ENCODE assay signal across 18 cellular contexts in genomic region chr4:15416357-15417327, GRCh38. TPM values are rescaled to one million over a fixed set of nuclear protein-coding genes. Genes with fewer than 3 reads are reported as not detected.
DNase-seq lines count a peak whose midpoint lies in the region; ATAC-seq, FAIRE-seq and TF ChIP-seq lines count a peak whose summit lies in the region.
"Had no signal": no experiment of that assay in that cellular context is flagged by ENCODE, and none has a peak within 500 bp of the region (broad histone marks: within the 10 kb centered on the region; RNA-seq: fewer than 3 reads in every experiment).

No MANE protein-coding gene starts in this region.

- TF ChIP-seq CTCF in H1 (IDR thresholded peaks at IDR 0.05; ENCODE audit: control extremely low read depth in 1 of 3, insufficient read depth in 1 of 3, low read depth in 1 of 3, low read length in 3 of 3) (no peak), glutamatergic neuron (IDR thresholded peaks at IDR 0.05; ENCODE audit: partially characterized antibody, unreplicated experiment) (no peak)

- no peak overlapping the region for H3K23ac ChIP-seq in H1 (ENCODE audit: insufficient read length)

- no peak overlapping the region for H3K27ac ChIP-seq in H1 (ENCODE audit: low read depth, low read length)

- peak overlapping the region; percentile 4 for H3K4me3 Mint-ChIP-seq in stimulated activated memory B cell treated with anti-CD40 and anti-IgM and Interleukin-4, amounts not matched to agents 10 μg/mL and 1 μg/mL and 100 μg/mL, for 72 hours
- no peak overlapping the region for H3K4me3 Mint-ChIP-seq in glutamatergic neuron (ENCODE audit: unreplicated experiment)

- H3K27me3 ChIP-seq in H1 (replicated peaks in 1 of 4; ENCODE audit: control insufficient read depth in 3 of 4, extremely low read depth in 1 of 4, insufficient read depth in 3 of 4, low read length in 3 of 4): no peaks in the 10 kb centered on the region
- H3K27me3 ChIP-seq: transverse colon had no signal

- no peak overlapping the region for H3K56ac ChIP-seq in H1 (replicated peaks; ENCODE audit: insufficient read length, low read depth, low read length)

- no peak overlapping the region for H4K91ac ChIP-seq in H1 (replicated peaks; ENCODE audit: insufficient read length, low read length)

- no peak overlapping the region for H3K4me2 ChIP-seq in H1 (ENCODE audit: insufficient read depth in 1 of 2, low read depth in 2 of 2, low read length in 2 of 2)

- no peaks in the 10 kb centered on the region for H3K23me2 ChIP-seq in H1 (ENCODE audit: low read depth, low read length)

- peak overlapping the region; percentile 42; the same call in 1 of the 2 replicates for H2AFZ ChIP-seq in H1 (ENCODE audit: low read length)

- H4K20me1 ChIP-seq in H1 (replicated peaks in 1 of 2; ENCODE audit: control insufficient read depth in 1 of 2, insufficient read depth in 2 of 2, low read length in 2 of 2): no peaks in the 10 kb centered on the region

- no peak overlapping the region for H4K5ac ChIP-seq in H1 (ENCODE audit: insufficient read length, low read depth, low read length)

- H3K79me1 ChIP-seq in H1 (ENCODE audit: low read depth, low read length): no peaks in the 10 kb centered on the region

- H3K18ac ChIP-seq in H1 (ENCODE audit: extremely low read depth, low read length): no peak overlapping the region

- POLR2A ChIA-PET in H1 (lab: Charles Lee; ENCODE audit: partially characterized antibody): no interaction called here

- H2BK120ac ChIP-seq in H1 (replicated peaks; ENCODE audit: low read depth, low read length): no peak overlapping the region

- H3K4me1 Mint-ChIP-seq in stimulated activated memory B cell treated with anti-CD40 and anti-IgM and Interleukin-4, amounts not matched to agents 10 μg/mL and 1 μg/mL and 100 μg/mL, for 72 hours: peaks cover 51% of the 10 kb centered on the region
- H3K4me1 Mint-ChIP-seq in glutamatergic neuron (ENCODE audit: low read depth, unreplicated experiment): no peaks in the 10 kb centered on the region

- H4K8ac ChIP-seq in H1 (ENCODE audit: extremely low read depth, insufficient read depth, low read length): no peak overlapping the region

- H3K9ac ChIP-seq in H1 (replicated peaks in 1 of 4; ENCODE audit: extremely low read depth in 1 of 4, low read depth in 3 of 4, low read length in 3 of 4): no peak overlapping the region

- no peak overlapping the region for H3K4me3 ChIP-seq in H1 (ENCODE audit: extremely low read depth in 1 of 4, insufficient read depth in 2 of 4, low read depth in 3 of 4, low read length in 4 of 4)
- H3K4me3 ChIP-seq: transverse colon had no signal

- H3K4ac ChIP-seq in H1 (replicated peaks; ENCODE audit: insufficient read length, low read depth, low read length): no peak overlapping the region

- no peaks in the 10 kb centered on the region for H3K36me3 Mint-ChIP-seq in stimulated activated memory B cell treated with anti-CD40 and anti-IgM and Interleukin-4, amounts not matched to agents 10 μg/mL and 1 μg/mL and 100 μg/mL, for 72 hours
- H3K36me3 Mint-ChIP-seq in glutamatergic neuron (ENCODE audit: unreplicated experiment): no peaks in the 10 kb centered on the region

- no peak for TF ChIP-seq EP300 in H1 (IDR thresholded peaks at IDR 0.05; ENCODE audit: borderline replicate concordance in 1 of 2, low read depth in 2 of 2, low read length in 2 of 2)

- H3K27ac Mint-ChIP-seq in stimulated activated memory B cell treated with anti-CD40 and anti-IgM and Interleukin-4, amounts not matched to agents 10 μg/mL and 1 μg/mL and 100 μg/mL, for 72 hours: peak overlapping the region; percentile 73
- H3K27ac Mint-ChIP-seq in glutamatergic neuron (ENCODE audit: unreplicated experiment): no peak overlapping the region

- FAIRE-seq in H1 (lab: Jason Lieb, UNC): peak; percentile 24
- no peak for FAIRE-seq in H54 (lab: Jason Lieb, UNC)

- H2BK20ac ChIP-seq in H1 (ENCODE audit: low read length): no peak overlapping the region

- peak; percentile 35 for ATAC-seq in GM19351 (IDR thresholded peaks at IDR 0.05; ENCODE audit: unreplicated experiment)
- peak; percentile 46 for ATAC-seq in stimulated activated memory B cell treated with anti-CD40 and anti-IgM and Interleukin-4, amounts not matched to agents 10 μg/mL and 1 μg/mL and 100 μg/mL, for 72 hours
- ATAC-seq: right cardiac atrium had no signal

- no peaks in the 10 kb centered on the region for H3K27me3 Mint-ChIP-seq in stimulated activated memory B cell treated with anti-CD40 and anti-IgM and Interleukin-4, amounts not matched to agents 10 μg/mL and 1 μg/mL and 100 μg/mL, for 72 hours
- H3K27me3 Mint-ChIP-seq in glutamatergic neuron (ENCODE audit: unreplicated experiment): peaks cover 2% of the 10 kb centered on the region

- no peak for TF ChIP-seq RAD21 in H1 (IDR thresholded peaks at IDR 0.05 in 1 of 2, conservative IDR thresholded peaks at IDR 0.05 in 1 of 2; ENCODE audit: low read depth in 2 of 2, low read length in 2 of 2)

- H3K9me3 Mint-ChIP-seq in stimulated activated memory B cell treated with anti-CD40 and anti-IgM and Interleukin-4, amounts not matched to agents 10 μg/mL and 1 μg/mL and 100 μg/mL, for 72 hours: no peaks in the 10 kb centered on the region
- peaks cover 2% of the 10 kb centered on the region for H3K9me3 Mint-ChIP-seq in glutamatergic neuron (ENCODE audit: unreplicated experiment)

- WGBS in H1 (ENCODE audit: extremely low coverage in 1 of 2, insufficient coverage in 1 of 2, insufficient read length in 1 of 2, insufficient replicate concordance in 2 of 2, low coverage in 1 of 2, low lambda C conversion rate in 2 of 2, missing lambda C conversion rate in 1 of 2), 2 experiments: 85% methylated on average over 6 of the region's 6 CpGs; no CpG with 5 or more reads in 1 of the 2 experiments

- H3K36me3 ChIP-seq in H1 (ENCODE audit: control insufficient read depth in 2 of 4, insufficient read depth in 4 of 4, low read length in 3 of 4): no peaks in the 10 kb centered on the region
- H3K36me3 ChIP-seq: transverse colon had no signal

- 0 out of 7 replicates have a peak, but pooled peaks cover 0 to 2% (median 0%) of the 10 kb centered on the region in 4 experiments for H3K4me1 ChIP-seq in H1 (replicated peaks in 1 of 4; ENCODE audit: control insufficient read depth in 3 of 4, insufficient read depth in 4 of 4, low read length in 3 of 4)

- DNase-seq in NOMO-1 treated with DMSO at 0.1 percent for 48 hours (lab: John Stamatoyannopoulos, UW; ENCODE audit: unreplicated experiment): peak; percentile 77
- no peak for DNase-seq in H1 (ENCODE audit: low read depth in 1 of 2, low spot score in 2 of 2)
- DNase-seq in glutamatergic neuron: no peak
- no peak for DNase-seq in NCI-H2081 treated with DMSO at 0.1 percent for 48 hours (lab: John Stamatoyannopoulos, UW)
- DNase-seq in T1000 (lab: John Stamatoyannopoulos, UW): no peak
- no peak for DNase-seq in H54 (ENCODE audit: insufficient read length, low spot score)
- DNase-seq: activated CD4-positive, alpha-beta T cell treated with anti-CD3 and anti-CD28 coated beads for 48 hours; activated effector memory CD4-positive, alpha-beta T cell treated with Interleukin-2 at 50 U/mL for 16 hours; GOT3; NCI-H1436 treated with DMSO at 0.1 percent for 48 hours; NCI-H82; right cardiac atrium; stimulated activated CD4-positive, alpha-beta T cell treated with anti-CD3 and anti-CD28 coated beads, Interleukin-15, amount 100 ng/mL, for 24 hours; transverse colon had no signal

- no peak overlapping the region for H2BK12ac ChIP-seq in H1 (ENCODE audit: low read depth, low read length)

- H3K9me3 ChIP-seq in H1 (ENCODE audit: insufficient read depth in 2 of 2, low read depth in 1 of 2, low read length in 1 of 2): no peaks in the 10 kb centered on the region
- H3K9me3 ChIP-seq: transverse colon had no signal

- CTCF ChIA-PET in H1 (lab: Charles Lee; ENCODE audit: partially characterized antibody): interaction anchor here (0.6 to 2.3 kb wide), 3 partner anchors 8 to 576 kb away, joined by 3 to 8 read pairs (median 6); no protein-coding TSS in a partner anchor

- TF ChIP-seq POLR2A in H1 (IDR thresholded peaks at IDR 0.05; ENCODE audit: control extremely low read depth in 1 of 2, low read depth in 2 of 2, low read length in 2 of 2): no peak
- TF ChIP-seq POLR2A in H54 (IDR thresholded peaks at IDR 0.05; ENCODE audit: low read depth, low read length): no peak

- no peaks in the 10 kb centered on the region for H3K79me2 ChIP-seq in H1 (ENCODE audit: control insufficient read depth in 1 of 2, insufficient read depth in 2 of 2, low read length in 2 of 2)

- H3K14ac ChIP-seq in H1 (ENCODE audit: insufficient read length): no peak overlapping the region

- no peak overlapping the region for H2AK5ac ChIP-seq in H1 (ENCODE audit: low read depth, low read length)

- H2BK15ac ChIP-seq in H1 (ENCODE audit: low read length): no peak overlapping the region

- no peak overlapping the region for H2BK5ac ChIP-seq in H1 (ENCODE audit: low read depth, low read length)

TF ChIP-seq in H1, 55 proteins besides CTCF, POLR2A, EP300 and RAD21 (continues in another document):
- no peak for TF ChIP-seq RNF2 (IDR thresholded peaks at IDR 0.05; ENCODE audit: borderline replicate concordance, low read depth, low read length, missing control alignments, poor library complexity, severe bottlenecking)

RNA-seq across cellular contexts. Expression of gene C1QTNF7, which starts 11.2 kb away (rescaled TPM):
- not detected in 2 replicates for total RNA-seq in H1 (2021; fragmentation: NEBNext Ultra II Directional; extraction: Animal tissue kit (Norgen Biotek cat#: 25700))
- polyA plus RNA-seq in H1 (2011; rRNA removed): not detected in 2 replicates
- polyA plus RNA-seq in H1 (2011; cell fraction: cytosol; rRNA removed): not detected
- not detected for polyA plus RNA-seq in H1 (2011; cell fraction: nucleus; rRNA removed)
- polyA plus RNA-seq in H1 (2012, experiment 1 of 2): not detected in 4 replicates
- not detected for polyA plus RNA-seq in H1 (2012, experiment 2 of 2)
- polyA plus RNA-seq in H1 (2013, experiment 1 of 2): not detected
- polyA plus RNA-seq in H1 (2013, experiment 2 of 2): not detected
- polyA minus RNA-seq in H1 (2011; rRNA and poly(A)+ RNA removed): not detected in 2 replicates
- polyA minus RNA-seq in H1 (2011; cell fraction: cytosol; rRNA and poly(A)+ RNA removed): not detected
- polyA minus RNA-seq in H1 (2011; cell fraction: nucleus; rRNA and poly(A)+ RNA removed): not detected
- not detected for total RNA-seq in glutamatergic neuron (ENCODE audit: unreplicated experiment)
- total RNA-seq: myocyte, RPMI7951 had no signal

RNA-seq across cellular contexts. Expression of gene CC2D2A, which starts 53.0 kb away (rescaled TPM):
- 11.0 and 11.1 TPM in 2 replicates for total RNA-seq in H1 (2021; fragmentation: NEBNext Ultra II Directional; extraction: Animal tissue kit (Norgen Biotek cat#: 25700))
- 7.3 and 12.2 TPM in 2 replicates for polyA plus RNA-seq in H1 (2011; rRNA removed)
- 7.9 TPM for polyA plus RNA-seq in H1 (2011; cell fraction: cytosol; rRNA removed)
- 7.5 TPM for polyA plus RNA-seq in H1 (2011; cell fraction: nucleus; rRNA removed)
- polyA plus RNA-seq in H1 (2012, experiment 1 of 2): 8.3 to 11.2 TPM (median 10.2 TPM) in 4 replicates
- polyA plus RNA-seq in H1 (2012, experiment 2 of 2): 1.3 TPM
- 8.1 TPM for polyA plus RNA-seq in H1 (2013, experiment 1 of 2)
- polyA plus RNA-seq in H1 (2013, experiment 2 of 2): 7.7 TPM
- 13.6 and 17.5 TPM in 2 replicates for polyA minus RNA-seq in H1 (2011; rRNA and poly(A)+ RNA removed)
- polyA minus RNA-seq in H1 (2011; cell fraction: cytosol; rRNA and poly(A)+ RNA removed): 5.1 TPM
- polyA minus RNA-seq in H1 (2011; cell fraction: nucleus; rRNA and poly(A)+ RNA removed): 22.5 TPM
- total RNA-seq in glutamatergic neuron (ENCODE audit: unreplicated experiment): 13.3 TPM
